21 cellular contexts compared by ENCODE assay signal in genomic region chr6:24740861-24741260, GRCh38. TPM values are rescaled to one million over a fixed set of nuclear protein-coding genes. Genes with fewer than 3 reads are reported as not detected.
"Had no signal": no experiment of that assay in that cellular context is flagged by ENCODE, and none has a peak within 500 bp of the region (broad histone marks: within the 10 kb centered on the region; RNA-seq: fewer than 3 reads in every experiment).

No MANE protein-coding gene starts in this region.

- DNase-seq: activated CD4-positive, alpha-beta memory T cell treated with anti-CD3 and anti-CD28 coated beads for 36 hours; activated T-cell treated with anti-CD3 and anti-CD28 coated beads, Interleukin-2, amount 50 U/mL, for 48 hours; aorta; effector memory CD4-positive, alpha-beta T cell; hypothalamus; left colon; naive B cell; right lobe of liver; stimulated activated CD4-positive, alpha-beta T cell treated with anti-CD3 and anti-CD28 coated beads, Interleukin-12 subunit alpha, Interleukin-12 subunit beta, amount 100 ng/mL, for 4 hours; stimulated activated naive CD4-positive, alpha-beta T cell; substantia nigra; transverse colon had no signal

- H3K36me3 ChIP-seq: neutrophil, prostate gland, right lobe of liver, transverse colon had no signal

- H3K4me3 ChIP-seq: coronary artery, prostate gland, right lobe of liver, transverse colon had no signal

- H3K4me3 Mint-ChIP-seq: activated CD4-positive, alpha-beta memory T cell treated with anti-CD3 and anti-CD28 coated beads for 36 hours; T-helper 2 cell treated with Interferon-gamma antibody and Interleukin-4, amounts not matched to agents 5 μg/mL and 100 μg/mL, for 36 hours had no signal

- H3K9me3 Mint-ChIP-seq: activated CD4-positive, alpha-beta memory T cell treated with anti-CD3 and anti-CD28 coated beads for 36 hours had no signal

- H3K27me3 ChIP-seq: neutrophil, right lobe of liver, transverse colon had no signal

- H3K36me3 Mint-ChIP-seq: activated CD4-positive, alpha-beta memory T cell treated with anti-CD3 and anti-CD28 coated beads for 36 hours; naive B cell had no signal

- H3K27me3 Mint-ChIP-seq: activated CD4-positive, alpha-beta memory T cell treated with anti-CD3 and anti-CD28 coated beads for 36 hours; naive B cell had no signal

- H3K27ac ChIP-seq: coronary artery, epithelial cell of prostate, neutrophil, prostate gland, right lobe of liver, transverse colon, VCaP had no signal

- H3K4me1 ChIP-seq: prostate gland, right lobe of liver had no signal

- H3K27ac Mint-ChIP-seq: activated CD4-positive, alpha-beta memory T cell treated with anti-CD3 and anti-CD28 coated beads for 36 hours; naive B cell; T-helper 2 cell treated with Interferon-gamma antibody and Interleukin-4, amounts not matched to agents 5 μg/mL and 100 μg/mL, for 36 hours had no signal

- H3K9me3 ChIP-seq: neutrophil, prostate gland, right lobe of liver, transverse colon had no signal

- ATAC-seq: left colon, right lobe of liver had no signal

RNA-seq across cellular contexts. Expression of gene ARMH2, which starts 57.9 kb away (rescaled TPM):
- total RNA-seq: activated CD4-positive, alpha-beta memory T cell treated with anti-CD3 and anti-CD28 coated beads for 36 hours; aorta; cardiac septum; glomerular endothelial cell; left colon; lung microvascular endothelial cell; prostate gland; right lobe of liver; transverse colon had no signal
- polyA plus RNA-seq: aorta had no signal
